In genomic region chr7:1668486-1668931, GRCh38 we compare ENCODE assay signal across 11 cellular contexts. TPM values are rescaled to one million over a fixed set of nuclear protein-coding genes. Genes with fewer than 3 reads are reported as not detected.
DNase-seq lines count a peak whose midpoint lies in the region; ATAC-seq and TF ChIP-seq lines count a peak whose summit lies in the region.
"Had no signal": no experiment of that assay in that cellular context is flagged by ENCODE, and none has a peak within 500 bp of the region (broad histone marks: within the 10 kb centered on the region; RNA-seq: fewer than 3 reads in every experiment).

No MANE protein-coding gene starts in this region.

- H3K79me2 ChIP-seq in DND-41 (ENCODE audit: insufficient read depth, low read length) (peaks cover 44% of the 10 kb centered on the region), osteoblast (ENCODE audit: insufficient read depth, low read length) (no peaks in the 10 kb centered on the region)

- H4K20me1 ChIP-seq in DND-41 (ENCODE audit: insufficient read depth, low read length) (peaks cover 27% of the 10 kb centered on the region), osteoblast (ENCODE audit: insufficient read depth, low read length) (no peaks in the 10 kb centered on the region)

- no peak overlapping the region; the same call in 1 of the 2 replicates for H3K9ac ChIP-seq in DND-41 (ENCODE audit: low read depth, low read length)

- no peak overlapping the region for H2AFZ ChIP-seq in DND-41 (ENCODE audit: low read depth, low read length)
- H2AFZ ChIP-seq in osteoblast (ENCODE audit: low read length): no peak overlapping the region

- H3K27ac ChIP-seq in DND-41 (ENCODE audit: low read length) (no peak overlapping the region), heart right ventricle (peak overlapping the region in 9 of 10 donors; percentile 7 to 91 (median 68)), osteoblast (ENCODE audit: low read depth, low read length) (no peak overlapping the region), testis (no peak overlapping the region)
- H3K27ac ChIP-seq: thoracic aorta, VCaP had no signal

- H3K4me1 ChIP-seq in DND-41 (ENCODE audit: insufficient read depth, low read length) (peaks cover 40% of the 10 kb centered on the region), heart right ventricle (peaks cover 18 to 68% (median 51%) of the 10 kb centered on the region in 9 donors), osteoblast (ENCODE audit: insufficient read depth, low read length) (no peaks in the 10 kb centered on the region), testis (peaks cover 21% of the 10 kb centered on the region)

- H3K27me3 ChIP-seq in DND-41 (ENCODE audit: insufficient read depth, low read length, poor library complexity): peaks cover 21% of the 10 kb centered on the region
- H3K27me3 ChIP-seq in heart right ventricle: peaks cover 7 to 94% (median 45%) of the 10 kb centered on the region in 7 donors
- H3K27me3 ChIP-seq in osteoblast (ENCODE audit: insufficient read depth, low read length): peaks cover 16% of the 10 kb centered on the region
- H3K27me3 ChIP-seq in testis: no peaks in the 10 kb centered on the region

- ATAC-seq in DND-41 (ENCODE audit: insufficient read depth, low read depth) (no peak), heart right ventricle (peak in 4 of 8 donors; percentile 10 to 35 (median 27)), HG03280 (IDR thresholded peaks at IDR 0.05; ENCODE audit: unreplicated experiment) (no peak)

- no peaks in the 10 kb centered on the region for H3K9me3 ChIP-seq in DND-41 (ENCODE audit: insufficient read depth, low read length, severe bottlenecking)
- H3K9me3 ChIP-seq in heart right ventricle: no peaks in the 10 kb centered on the region
- no peaks in the 10 kb centered on the region for H3K9me3 ChIP-seq in osteoblast (ENCODE audit: low read depth, low read length)
- H3K9me3 ChIP-seq in testis: no peaks in the 10 kb centered on the region
- H3K9me3 ChIP-seq: thoracic aorta had no signal

- H3K4me2 ChIP-seq in DND-41 (ENCODE audit: insufficient read depth, low read length): peak overlapping the region; percentile 84
- no peak overlapping the region for H3K4me2 ChIP-seq in osteoblast (ENCODE audit: insufficient read depth, low read length)

- DNase-seq in DND-41: no peak
- DNase-seq in NB4 (ENCODE audit: low read depth): peak; percentile 48
- peak in 1 of 2 donors; percentile 49 for DNase-seq in heart right ventricle
- DNase-seq in osteoblast (ENCODE audit: insufficient read length, low spot score, missing footprints): peak; percentile 90
- no peak for DNase-seq in NCI-H2196 treated with DMSO at 0.1 percent for 48 hours (lab: John Stamatoyannopoulos, UW; ENCODE audit: unreplicated experiment)
- DNase-seq in stimulated activated naive CD4-positive, alpha-beta T cell (lab: John Stamatoyannopoulos, UW): no peak
- DNase-seq in testis: no peak
- DNase-seq: NCI-H82 had no signal

- intact Hi-C loops in heart right ventricle (cut with DNase I): loop anchor here in 7 of 10 donors (2.0 to 10.0 kb wide), 8 partner anchors 74 to 676 kb away; no protein-coding TSS in a partner anchor
- intact Hi-C loops in testis (cut with DNase I; ENCODE audit: low total_unique reads): no loop called here

- no peak for TF ChIP-seq CTCF in DND-41 (IDR thresholded peaks at IDR 0.05; ENCODE audit: borderline replicate concordance, extremely low read depth, low read length, poor library complexity, severe bottlenecking)
- no peak for TF ChIP-seq CTCF in NB4 (IDR thresholded peaks at IDR 0.05; ENCODE audit: low read depth, low read length)
- TF ChIP-seq CTCF in heart right ventricle (IDR thresholded peaks at IDR 0.05): no peak
- no peak for TF ChIP-seq CTCF in osteoblast (IDR thresholded peaks at IDR 0.05; ENCODE audit: extremely low read depth, low read depth, low read length)
- TF ChIP-seq CTCF in testis (IDR thresholded peaks at IDR 0.05): no peak

- H3K36me3 ChIP-seq in DND-41 (ENCODE audit: insufficient read depth, low read length) (peaks cover 1% of the 10 kb centered on the region; the same call in 1 of the 2 replicates), heart right ventricle (no peaks in the 10 kb centered on the region), osteoblast (ENCODE audit: insufficient read depth, low read length) (no peaks in the 10 kb centered on the region), testis (ENCODE audit: low read depth, missing control alignments) (no peaks in the 10 kb centered on the region)
- H3K36me3 ChIP-seq: thoracic aorta had no signal

- no peak for TF ChIP-seq POLR2A in NB4 (IDR thresholded peaks at IDR 0.05; ENCODE audit: extremely low read depth, insufficient read length)
- no peak for TF ChIP-seq POLR2A in testis (IDR thresholded peaks at IDR 0.05)

- WGBS in heart right ventricle, 2 donors: 57 to 65% methylated on average over 16 of the region's 16 CpGs
- WGBS in testis, 2 donors: 46% methylated on average over 11 to 16 of the region's 16 CpGs

- H3K4me3 ChIP-seq in DND-41 (ENCODE audit: low read depth in 1 of 2, low read length in 2 of 2): peak overlapping the region in 1 of 2 experiments; percentile 42; a peak in 2 of 4 replicates
- no peak overlapping the region for H3K4me3 ChIP-seq in NB4 (ENCODE audit: low read depth, low read length)
- no peak overlapping the region for H3K4me3 ChIP-seq in heart right ventricle
- no peak overlapping the region for H3K4me3 ChIP-seq in osteoblast (ENCODE audit: insufficient read depth, low read length)
- no peak overlapping the region for H3K4me3 ChIP-seq in testis

RNA-seq across cellular contexts. Expression of gene ELFN1, which starts 1.6 kb away (rescaled TPM):
- total RNA-seq in heart right ventricle (1 to 10 TPM; 3.4 to 9.5 (median 6.4) TPM), osteoblast (12.7 and 14.1 TPM in 2 replicates), testis (1 to 10 TPM; 2.8 to 3.2 TPM)
- polyA plus RNA-seq in heart right ventricle (1 to 10 TPM; 3.0 to 5.7 TPM), testis (ENCODE audit: insufficient read depth, low read depth, low replicate concordance) (2.3 TPM)

Comparison
In these comparisons a context has a peak if more than half of its experiments do, and no peak if none do; other contexts are left out.
1. DNase-seq: peak in NB4 (single experiment) and osteoblast (single experiment); none in DND-41 (single experiment), NCI-H2196 treated with DMSO at 0.1 percent for 48 hours (single experiment), stimulated activated naive CD4-positive, alpha-beta T cell (0 of 6) and testis (single experiment).
2. H3K27ac ChIP-seq: peak in heart right ventricle (9 of 10); none in DND-41 (single experiment), osteoblast (single experiment) and testis (0 of 2).